Comparison of ENCODE assay signal across 15 cellular contexts in the genomic region with DNA sequence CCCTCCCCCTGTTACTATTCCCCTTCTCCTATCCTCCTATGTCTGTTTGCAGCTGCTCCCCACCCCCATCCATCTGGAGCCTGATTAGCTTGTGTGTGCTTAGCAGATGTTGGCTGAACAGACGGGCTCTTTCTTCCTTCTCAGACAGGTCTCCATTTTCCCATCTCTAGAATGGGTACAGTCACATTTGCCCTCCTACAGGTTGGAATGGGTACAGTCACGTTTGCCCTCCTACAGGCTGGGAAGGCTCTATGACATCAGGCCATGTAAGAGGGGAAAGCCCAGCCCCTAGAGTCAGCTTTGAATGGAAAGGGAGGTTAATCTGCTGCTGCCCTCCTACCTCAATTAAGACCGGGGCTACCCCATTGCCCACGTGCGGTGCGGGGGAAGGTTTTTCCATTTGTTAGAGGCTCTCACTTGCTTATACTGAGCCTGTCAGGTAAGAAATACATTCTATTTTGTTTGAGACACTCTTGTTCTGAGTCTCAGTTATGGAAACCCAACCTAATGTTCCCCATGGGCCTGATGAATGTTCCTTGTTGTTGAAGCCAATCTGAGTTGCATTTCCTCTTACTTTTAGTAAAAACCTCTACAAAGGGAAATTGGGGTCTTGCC. TPM values are rescaled to one million over a fixed set of nuclear protein-coding genes. Genes with fewer than 3 reads are reported as not detected.
DNase-seq lines count a peak whose midpoint lies in the region; ATAC-seq, FAIRE-seq and TF ChIP-seq lines count a peak whose summit lies in the region.
"Had no signal": no experiment of that assay in that cellular context is flagged by ENCODE, and none has a peak within 500 bp of the region (broad histone marks: within the 10 kb centered on the region; RNA-seq: fewer than 3 reads in every experiment).

No MANE protein-coding gene starts in this region.

- H3K4me2 ChIP-seq in HepG2 (ENCODE audit: low read depth, low read length), result no peak overlapping the region

- ATAC-seq in HepG2 (no peak), right lobe of liver (no peak), HG02642 (IDR thresholded peaks at IDR 0.05; ENCODE audit: poor library complexity, unreplicated experiment) (no peak), HG02588 (IDR thresholded peaks at IDR 0.05; ENCODE audit: unreplicated experiment) (no peak)

- intact Hi-C loops in HepG2 (cut with micrococcal nuclease; ENCODE audit: unreplicated experiment) (no loop called here), right lobe of liver (cut with DNase I) (no loop called here), cardiac septum (cut with DNase I) (no loop called here)

- H3K4me3 ChIP-seq in HepG2 (replicated peaks in 1 of 3; ENCODE audit: insufficient read depth in 1 of 3, low read depth in 2 of 3, low read length in 3 of 3), result no peak overlapping the region
- no peak overlapping the region for H3K4me3 ChIP-seq in right lobe of liver
- H3K4me3 ChIP-seq in endodermal cell (ENCODE audit: low read length), result no peak overlapping the region

- no peaks in the 10 kb centered on the region for H3K9me3 Mint-ChIP-seq in T-helper 2 cell treated with Interferon-gamma antibody and Interleukin-4, amounts not matched to agents 5 μg/mL and 100 μg/mL, for 36 hours
- H3K9me3 Mint-ChIP-seq in endodermal cell, result peaks cover 16% of the 10 kb centered on the region
- H3K9me3 Mint-ChIP-seq in stimulated activated naive CD8-positive, alpha-beta T cell treated with anti-CD3 and anti-CD28 coated beads, Interleukin-15, Interleukin-2, amounts not matched to agents 100 ng/mL and 50 ng/mL, for 24 hours, result no peaks in the 10 kb centered on the region

- CTCF ChIA-PET in HepG2 (lab: Yijun Ruan, JAX; ENCODE audit: low intra/inter-chr PET ratio, low total read pairs), result no interaction called here

- TF ChIP-seq CTCF in HepG2 (CRISPR knock-in tag; IDR thresholded peaks at IDR 0.05), result no peak
- no peak for TF ChIP-seq CTCF in right lobe of liver (IDR thresholded peaks at IDR 0.05)
- TF ChIP-seq CTCF in endodermal cell (conservative IDR thresholded peaks at IDR 0.05), result peak; percentile 18

- H3K27ac Mint-ChIP-seq in T-helper 2 cell treated with Interferon-gamma antibody and Interleukin-4, amounts not matched to agents 5 μg/mL and 100 μg/mL, for 36 hours, result no peak overlapping the region
- no peak overlapping the region for H3K27ac Mint-ChIP-seq in endodermal cell
- H3K27ac Mint-ChIP-seq in stimulated activated naive CD8-positive, alpha-beta T cell treated with anti-CD3 and anti-CD28 coated beads, Interleukin-15, Interleukin-2, amounts not matched to agents 100 ng/mL and 50 ng/mL, for 24 hours, result peak overlapping the region; percentile 84

- FAIRE-seq in HepG2 (lab: Jason Lieb, UNC), result no peak

- H3K27me3 ChIP-seq in HepG2 (ENCODE audit: control insufficient read depth in 1 of 2, insufficient read depth in 2 of 2, low read length in 2 of 2) (no peaks in the 10 kb centered on the region), right lobe of liver (no peaks in the 10 kb centered on the region), endodermal cell (ENCODE audit: control insufficient read depth, insufficient read depth, low read length, poor library complexity, severe bottlenecking) (no peaks in the 10 kb centered on the region)

- no peak overlapping the region for H3K9ac ChIP-seq in HepG2 (ENCODE audit: insufficient read depth, low read depth, low read length)
- no peak overlapping the region for H3K9ac ChIP-seq in endodermal cell (ENCODE audit: extremely low read depth, low read length, poor library complexity, severe bottlenecking)

- H4K20me1 ChIP-seq in HepG2 (ENCODE audit: insufficient read depth, low read length), result no peaks in the 10 kb centered on the region

- peaks cover 1% of the 10 kb centered on the region for H3K4me1 Mint-ChIP-seq in T-helper 2 cell treated with Interferon-gamma antibody and Interleukin-4, amounts not matched to agents 5 μg/mL and 100 μg/mL, for 36 hours (ENCODE audit: low read depth)
- H3K4me1 Mint-ChIP-seq in endodermal cell, result no peaks in the 10 kb centered on the region
- peaks cover 52% of the 10 kb centered on the region for H3K4me1 Mint-ChIP-seq in stimulated activated naive CD8-positive, alpha-beta T cell treated with anti-CD3 and anti-CD28 coated beads, Interleukin-15, Interleukin-2, amounts not matched to agents 100 ng/mL and 50 ng/mL, for 24 hours (ENCODE audit: low read depth)

- TF ChIP-seq POLR2A in HepG2 (IDR thresholded peaks at IDR 0.05; ENCODE audit: insufficient read depth in 1 of 2, low read depth in 2 of 2, low read length in 2 of 2) (no peak), right lobe of liver (IDR thresholded peaks at IDR 0.05) (no peak)

- TF ChIP-seq RAD21 in HepG2 (CRISPR knock-in tag; IDR thresholded peaks at IDR 0.05), result no peak

- TF ChIP-seq EP300 in HepG2 (IDR thresholded peaks at IDR 0.05; ENCODE audit: low read depth in 2 of 2, low read length in 2 of 2), result no peak
- no peak for TF ChIP-seq EP300 in HepG2 (CRISPR knock-in tag; IDR thresholded peaks at IDR 0.05; ENCODE audit: borderline replicate concordance)

- H3K36me3 Mint-ChIP-seq in T-helper 2 cell treated with Interferon-gamma antibody and Interleukin-4, amounts not matched to agents 5 μg/mL and 100 μg/mL, for 36 hours (ENCODE audit: low read depth), result no peaks in the 10 kb centered on the region
- H3K36me3 Mint-ChIP-seq in endodermal cell (ENCODE audit: low read depth), result no peaks in the 10 kb centered on the region
- no peaks in the 10 kb centered on the region for H3K36me3 Mint-ChIP-seq in stimulated activated naive CD8-positive, alpha-beta T cell treated with anti-CD3 and anti-CD28 coated beads, Interleukin-15, Interleukin-2, amounts not matched to agents 100 ng/mL and 50 ng/mL, for 24 hours (ENCODE audit: low read depth)

- DNase-seq in HepG2 (ENCODE audit: low spot score) (no peak), right lobe of liver (no peak), endodermal cell (no peak), cardiac septum (ENCODE audit: low spot score) (no peak)
- DNase-seq in T-helper 2 cell treated with Interferon-gamma antibody and Interleukin-4, amounts not matched to agents 5 μg/mL and 100 μg/mL, for 36 hours (ENCODE audit: low spot score), result peak; percentile 47
- DNase-seq: EL, mammary epithelial cell, MV-4-11, NCI-H510A, Right ventricle myocardium superior, substantia nigra had no signal

- H2AFZ ChIP-seq in HepG2 (ENCODE audit: low read length), result no peak overlapping the region

- H3K36me3 ChIP-seq in HepG2 (replicated peaks in 1 of 2; ENCODE audit: control insufficient read depth in 1 of 2, insufficient read depth in 2 of 2, low read length in 2 of 2), result no peaks in the 10 kb centered on the region
- no peaks in the 10 kb centered on the region for H3K36me3 ChIP-seq in right lobe of liver
- H3K36me3 ChIP-seq in endodermal cell (ENCODE audit: control insufficient read depth, insufficient read depth, low read length), result no peaks in the 10 kb centered on the region

- in situ Hi-C loops in HepG2 (cut with HindIII; ENCODE audit: extremely low pct_ligation_motif_present, low pct_unique_long_range_greater_than_20kb), result no loop called here

- H3K9me3 ChIP-seq in HepG2 (ENCODE audit: low read length) (no peaks in the 10 kb centered on the region), right lobe of liver (no peaks in the 10 kb centered on the region), endodermal cell (ENCODE audit: control insufficient read depth, low read length) (no peaks in the 10 kb centered on the region)

- no TSS peak for BruUV-seq in HepG2 (replicated peaks; lab: Mats Ljungman, UMichigan)

- H3K4me1 ChIP-seq in HepG2 (ENCODE audit: insufficient read depth, low read length), result no peaks in the 10 kb centered on the region
- no peaks in the 10 kb centered on the region for H3K4me1 ChIP-seq in right lobe of liver
- no peaks in the 10 kb centered on the region for H3K4me1 ChIP-seq in endodermal cell (ENCODE audit: control insufficient read depth, insufficient read depth, low read length)

- H3K27ac ChIP-seq in HepG2 (ENCODE audit: extremely low read length, insufficient read depth, low read length) (no peak overlapping the region), right lobe of liver (no peak overlapping the region), endodermal cell (ENCODE audit: low read depth, low read length) (no peak overlapping the region)

- H3K79me2 ChIP-seq in HepG2 (ENCODE audit: insufficient read depth, low read length), result no peaks in the 10 kb centered on the region

- no peaks in the 10 kb centered on the region for H3K27me3 Mint-ChIP-seq in T-helper 2 cell treated with Interferon-gamma antibody and Interleukin-4, amounts not matched to agents 5 μg/mL and 100 μg/mL, for 36 hours (ENCODE audit: low read depth)
- peaks cover 2% of the 10 kb centered on the region for H3K27me3 Mint-ChIP-seq in endodermal cell (ENCODE audit: insufficient read depth)
- no peaks in the 10 kb centered on the region for H3K27me3 Mint-ChIP-seq in stimulated activated naive CD8-positive, alpha-beta T cell treated with anti-CD3 and anti-CD28 coated beads, Interleukin-15, Interleukin-2, amounts not matched to agents 100 ng/mL and 50 ng/mL, for 24 hours

- POLR2A ChIA-PET in HepG2 (lab: Yijun Ruan, JAX), result no interaction called here

- WGBS in HepG2 (ENCODE audit: low lambda C conversion rate), result 33% methylated on average over 6 of the region's 6 CpGs
- 55% methylated on average over 6 of the region's 6 CpGs for WGBS in right lobe of liver (ENCODE audit: insufficient coverage, low coverage, low lambda C conversion rate, missing lambda C conversion rate)
- WGBS in endodermal cell (ENCODE audit: insufficient coverage in 1 of 2, insufficient read length in 1 of 2), 2 experiments, result 56 to 89% methylated on average over 3 to 6 of the region's 6 CpGs

- H3K4me3 Mint-ChIP-seq in T-helper 2 cell treated with Interferon-gamma antibody and Interleukin-4, amounts not matched to agents 5 μg/mL and 100 μg/mL, for 36 hours, result no peak overlapping the region
- H3K4me3 Mint-ChIP-seq in endodermal cell, result no peak overlapping the region
- peak overlapping the region; percentile 19 for H3K4me3 Mint-ChIP-seq in stimulated activated naive CD8-positive, alpha-beta T cell treated with anti-CD3 and anti-CD28 coated beads, Interleukin-15, Interleukin-2, amounts not matched to agents 100 ng/mL and 50 ng/mL, for 24 hours

RNA-seq across cellular contexts. Expression of gene CLEC17A, which starts 2.2 kb away (rescaled TPM):
- not detected in 2 replicates for total RNA-seq in HepG2 (2016; rRNA removed; fragmentation: Illumina TruSeq; extraction: Trizol)
- not detected in 2 replicates for total RNA-seq in HepG2 (2016; cell fraction: cytosol; rRNA removed; fragmentation: Illumina TruSeq; extraction: Trizol; ENCODE audit: low read depth)
- total RNA-seq in HepG2 (2016; cell fraction: insoluble cytoplasmic fraction; rRNA removed; fragmentation: Illumina TruSeq; extraction: Trizol), result not detected in 2 replicates
- total RNA-seq in HepG2 (2016; cell fraction: membrane; rRNA removed; fragmentation: Illumina TruSeq; extraction: Trizol), result not detected in 2 replicates
- not detected in 2 replicates for total RNA-seq in HepG2 (2016; cell fraction: nucleus; rRNA removed; fragmentation: Illumina TruSeq; extraction: Trizol)
- not detected in 2 replicates for polyA plus RNA-seq in HepG2 (2011; rRNA removed)
- polyA plus RNA-seq in HepG2 (2011; cell fraction: cytosol; rRNA removed), result not detected in 2 replicates
- polyA plus RNA-seq in HepG2 (2011; cell fraction: nucleus; rRNA removed), result not detected in 2 replicates
- not detected in 2 replicates for polyA plus RNA-seq in HepG2 (2012)
- polyA plus RNA-seq in HepG2 (2016; cell fraction: cytosol; fragmentation: Illumina TruSeq; extraction: Trizol; ENCODE audit: low read depth), result not detected in 2 replicates
- polyA plus RNA-seq in HepG2 (2016; cell fraction: insoluble cytoplasmic fraction; fragmentation: Illumina TruSeq; extraction: Trizol; ENCODE audit: low read depth), result not detected in 2 replicates
- not detected in 2 replicates for polyA plus RNA-seq in HepG2 (2016; cell fraction: membrane; fragmentation: Illumina TruSeq; extraction: Trizol; ENCODE audit: low read depth)
- not detected in 2 replicates for polyA plus RNA-seq in HepG2 (2016; cell fraction: nucleus; fragmentation: Illumina TruSeq; extraction: Trizol; ENCODE audit: insufficient read depth, low read depth)
- 0.33 TPM in 1 of 2 replicates, not detected in the other for polyA minus RNA-seq in HepG2 (2011; rRNA and poly(A)+ RNA removed; ENCODE audit: low replicate concordance)
- polyA minus RNA-seq in HepG2 (2011; cell fraction: cytosol; rRNA and poly(A)+ RNA removed), result not detected in 2 replicates
- not detected in 2 replicates for polyA minus RNA-seq in HepG2 (2011; cell fraction: nucleus; rRNA and poly(A)+ RNA removed)
- not detected for total RNA-seq in right lobe of liver
- total RNA-seq in endodermal cell, result not detected
- polyA plus RNA-seq in endodermal cell (2013, experiment 1 of 2), result not detected
- not detected for polyA plus RNA-seq in endodermal cell (2013, experiment 2 of 2)
- total RNA-seq in cardiac septum, result not detected
- total RNA-seq: mammary epithelial cell, Right ventricle myocardium superior had no signal
- polyA plus RNA-seq: BJ had no signal

RNA-seq across cellular contexts. Expression of gene NDUFB7, which starts 8.9 kb away (rescaled TPM):
- 198 and 244 TPM in 2 replicates for total RNA-seq in HepG2 (2016; rRNA removed; fragmentation: Illumina TruSeq; extraction: Trizol)
- 82.1 and 95.0 TPM in 2 replicates for total RNA-seq in HepG2 (2016; cell fraction: cytosol; rRNA removed; fragmentation: Illumina TruSeq; extraction: Trizol; ENCODE audit: low read depth)
- total RNA-seq in HepG2 (2016; cell fraction: insoluble cytoplasmic fraction; rRNA removed; fragmentation: Illumina TruSeq; extraction: Trizol), result 211 and 273 TPM in 2 replicates
- total RNA-seq in HepG2 (2016; cell fraction: membrane; rRNA removed; fragmentation: Illumina TruSeq; extraction: Trizol), result 110 and 154 TPM in 2 replicates
- total RNA-seq in HepG2 (2016; cell fraction: nucleus; rRNA removed; fragmentation: Illumina TruSeq; extraction: Trizol), result 70.6 and 78.7 TPM in 2 replicates
- polyA plus RNA-seq in HepG2 (2011; rRNA removed), result 156 and 192 TPM in 2 replicates
- 190 and 437 TPM in 2 replicates for polyA plus RNA-seq in HepG2 (2011; cell fraction: cytosol; rRNA removed)
- polyA plus RNA-seq in HepG2 (2011; cell fraction: nucleus; rRNA removed), result 175 and 191 TPM in 2 replicates
- polyA plus RNA-seq in HepG2 (2012), result 61.7 and 64.5 TPM in 2 replicates
- 81.2 and 92.7 TPM in 2 replicates for polyA plus RNA-seq in HepG2 (2016; cell fraction: cytosol; fragmentation: Illumina TruSeq; extraction: Trizol; ENCODE audit: low read depth)
- 241 and 259 TPM in 2 replicates for polyA plus RNA-seq in HepG2 (2016; cell fraction: insoluble cytoplasmic fraction; fragmentation: Illumina TruSeq; extraction: Trizol; ENCODE audit: low read depth)
- polyA plus RNA-seq in HepG2 (2016; cell fraction: membrane; fragmentation: Illumina TruSeq; extraction: Trizol; ENCODE audit: low read depth), result 104 and 120 TPM in 2 replicates
- polyA plus RNA-seq in HepG2 (2016; cell fraction: nucleus; fragmentation: Illumina TruSeq; extraction: Trizol; ENCODE audit: insufficient read depth, low read depth), result 132 and 145 TPM in 2 replicates
- polyA minus RNA-seq in HepG2 (2011; rRNA and poly(A)+ RNA removed; ENCODE audit: low replicate concordance), result 70.0 and 85.2 TPM in 2 replicates
- polyA minus RNA-seq in HepG2 (2011; cell fraction: cytosol; rRNA and poly(A)+ RNA removed), result 35.3 and 38.9 TPM in 2 replicates
- polyA minus RNA-seq in HepG2 (2011; cell fraction: nucleus; rRNA and poly(A)+ RNA removed), result 12.1 and 13.1 TPM in 2 replicates
- total RNA-seq in right lobe of liver, result 100 to 1,000 TPM in 4 of 6 experiments, 10 to 100 TPM in 2; 81.7 to 275 (median 112) TPM
- total RNA-seq in endodermal cell, result 100 to 1,000 TPM; 127 to 141 TPM
- polyA plus RNA-seq in endodermal cell (2013, experiment 1 of 2), result 135 TPM
- polyA plus RNA-seq in endodermal cell (2013, experiment 2 of 2), result 123 TPM
- 382 TPM for total RNA-seq in cardiac septum

RNA-seq across cellular contexts. Expression of gene TECR, which starts 51.3 kb away (rescaled TPM):
- total RNA-seq in HepG2 (2016; rRNA removed; fragmentation: Illumina TruSeq; extraction: Trizol) (25.9 and 54.9 TPM in 2 replicates), right lobe of liver (10 to 100 TPM; 37.9 to 99.0 (median 77.0) TPM), endodermal cell (100 to 1,000 TPM; 127 to 140 TPM), cardiac septum (62.0 TPM)
- total RNA-seq in HepG2 (2016; cell fraction: cytosol; rRNA removed; fragmentation: Illumina TruSeq; extraction: Trizol; ENCODE audit: low read depth), result 25.1 and 26.1 TPM in 2 replicates
- 24.8 and 55.4 TPM in 2 replicates for total RNA-seq in HepG2 (2016; cell fraction: insoluble cytoplasmic fraction; rRNA removed; fragmentation: Illumina TruSeq; extraction: Trizol)
- total RNA-seq in HepG2 (2016; cell fraction: membrane; rRNA removed; fragmentation: Illumina TruSeq; extraction: Trizol), result 23.9 and 26.8 TPM in 2 replicates
- 68.9 and 76.1 TPM in 2 replicates for total RNA-seq in HepG2 (2016; cell fraction: nucleus; rRNA removed; fragmentation: Illumina TruSeq; extraction: Trizol)
- polyA plus RNA-seq in HepG2 (2011; rRNA removed), result 121 and 137 TPM in 2 replicates
- 131 and 134 TPM in 2 replicates for polyA plus RNA-seq in HepG2 (2011; cell fraction: cytosol; rRNA removed)
- polyA plus RNA-seq in HepG2 (2011; cell fraction: nucleus; rRNA removed), result 178 and 205 TPM in 2 replicates
- polyA plus RNA-seq in HepG2 (2012), result 94.0 and 122 TPM in 2 replicates
- polyA plus RNA-seq in HepG2 (2016; cell fraction: cytosol; fragmentation: Illumina TruSeq; extraction: Trizol; ENCODE audit: low read depth), result 70.2 and 77.8 TPM in 2 replicates
- polyA plus RNA-seq in HepG2 (2016; cell fraction: insoluble cytoplasmic fraction; fragmentation: Illumina TruSeq; extraction: Trizol; ENCODE audit: low read depth), result 52.7 and 78.7 TPM in 2 replicates
- 63.3 and 69.9 TPM in 2 replicates for polyA plus RNA-seq in HepG2 (2016; cell fraction: membrane; fragmentation: Illumina TruSeq; extraction: Trizol; ENCODE audit: low read depth)
- 231 and 244 TPM in 2 replicates for polyA plus RNA-seq in HepG2 (2016; cell fraction: nucleus; fragmentation: Illumina TruSeq; extraction: Trizol; ENCODE audit: insufficient read depth, low read depth)
- 243 and 582 TPM in 2 replicates for polyA minus RNA-seq in HepG2 (2011; rRNA and poly(A)+ RNA removed; ENCODE audit: low replicate concordance)
- polyA minus RNA-seq in HepG2 (2011; cell fraction: cytosol; rRNA and poly(A)+ RNA removed), result 99.1 and 118 TPM in 2 replicates
- 62.2 and 64.2 TPM in 2 replicates for polyA minus RNA-seq in HepG2 (2011; cell fraction: nucleus; rRNA and poly(A)+ RNA removed)
- 108 TPM for polyA plus RNA-seq in endodermal cell (2013, experiment 1 of 2)
- 101 TPM for polyA plus RNA-seq in endodermal cell (2013, experiment 2 of 2)
